In the genomic region with DNA sequence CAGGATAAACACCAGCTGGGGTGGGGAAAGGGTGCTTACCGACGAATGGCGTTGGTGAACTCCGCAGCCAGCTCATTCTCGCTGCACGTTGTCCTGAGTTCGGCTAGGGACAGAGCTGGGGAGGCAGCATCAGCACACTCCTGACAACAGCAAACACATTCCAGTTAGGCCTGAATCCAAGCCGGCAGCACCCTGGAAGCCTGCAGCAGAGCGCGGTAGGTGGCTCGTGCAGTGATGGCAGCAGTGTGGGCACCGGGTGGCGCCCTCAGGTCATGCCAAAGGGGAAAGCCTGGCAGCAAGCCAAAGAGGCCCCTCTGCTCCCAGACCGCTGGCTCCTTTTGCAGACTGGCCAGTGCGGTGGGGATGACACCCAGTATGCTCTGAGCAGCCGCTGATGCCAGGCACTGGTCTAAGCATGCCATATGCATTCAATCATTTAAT, we compare ENCODE assay signal across 8 cellular contexts.
DNase-seq lines count a peak whose midpoint lies in the region; ATAC-seq and TF ChIP-seq lines count a peak whose summit lies in the region.

No MANE protein-coding gene starts in this region.

- no peaks in the 10 kb centered on the region for H3K36me3 Mint-ChIP-seq in HFFc6 (ENCODE audit: low read depth)
- H3K36me3 Mint-ChIP-seq in activated naive CD8-positive, alpha-beta T cell treated with anti-CD3 and anti-CD28 coated beads, Interleukin-2, amount 50 U/mL, for 24 hours (ENCODE audit: low read depth), result no peaks in the 10 kb centered on the region

- TF ChIP-seq CTCF in HFFc6 (IDR thresholded peaks at IDR 0.05), result peak; percentile 70
- TF ChIP-seq CTCF in lower lobe of right lung (IDR thresholded peaks at IDR 0.05), result no peak

- no peak overlapping the region for H3K4me3 ChIP-seq in lower lobe of right lung

- H3K9me3 ChIP-seq in lower lobe of right lung, result no peaks in the 10 kb centered on the region

- H3K9me3 Mint-ChIP-seq in HFFc6, result no peaks in the 10 kb centered on the region
- no peaks in the 10 kb centered on the region for H3K9me3 Mint-ChIP-seq in activated naive CD8-positive, alpha-beta T cell treated with anti-CD3 and anti-CD28 coated beads, Interleukin-2, amount 50 U/mL, for 24 hours

- H3K4me1 ChIP-seq in lower lobe of right lung, result peaks cover 7% of the 10 kb centered on the region

- intact Hi-C loops in lower lobe of right lung (cut with DNase I), result no loop called here

- H3K4me1 Mint-ChIP-seq in HFFc6 (ENCODE audit: low read depth), result peaks cover 35% of the 10 kb centered on the region
- no peaks in the 10 kb centered on the region for H3K4me1 Mint-ChIP-seq in activated naive CD8-positive, alpha-beta T cell treated with anti-CD3 and anti-CD28 coated beads, Interleukin-2, amount 50 U/mL, for 24 hours

- DNase-seq in AG08395 (ENCODE audit: low spot score) (peak; percentile 24), HFFc6 (peak; percentile 52), lower lobe of right lung (no peak), NCI-H748 treated with DMSO at 0.1 percent for 48 hours (lab: John Stamatoyannopoulos, UW) (no peak)
- DNase-seq in activated naive CD8-positive, alpha-beta T cell treated with anti-CD3 and anti-CD28 coated beads, Interleukin-2, amount 50 U/mL, for 24 hours, result peak; percentile 46
- DNase-seq in central memory CD4-positive, alpha-beta T cell, result no peak

- H3K27me3 Mint-ChIP-seq in HFFc6 (ENCODE audit: insufficient read depth), result peaks cover 10% of the 10 kb centered on the region
- no peaks in the 10 kb centered on the region for H3K27me3 Mint-ChIP-seq in activated naive CD8-positive, alpha-beta T cell treated with anti-CD3 and anti-CD28 coated beads, Interleukin-2, amount 50 U/mL, for 24 hours

- H3K27me3 ChIP-seq in lower lobe of right lung (ENCODE audit: low read depth), result no peaks in the 10 kb centered on the region

- H3K27ac ChIP-seq in lower lobe of right lung, result no peak overlapping the region

- peak overlapping the region; percentile 5; the same call in 1 of the 2 replicates for H3K4me3 Mint-ChIP-seq in HFFc6
- no peak overlapping the region for H3K4me3 Mint-ChIP-seq in activated naive CD8-positive, alpha-beta T cell treated with anti-CD3 and anti-CD28 coated beads, Interleukin-2, amount 50 U/mL, for 24 hours

- H3K27ac Mint-ChIP-seq in HFFc6, result peak overlapping the region; percentile 40
- H3K27ac Mint-ChIP-seq in activated naive CD8-positive, alpha-beta T cell treated with anti-CD3 and anti-CD28 coated beads, Interleukin-2, amount 50 U/mL, for 24 hours, result no peak overlapping the region

- H3K36me3 ChIP-seq in lower lobe of right lung, result peaks cover 12% of the 10 kb centered on the region

- ATAC-seq in activated naive CD8-positive, alpha-beta T cell treated with anti-CD3 and anti-CD28 coated beads, Interleukin-2, amount 50 U/mL, for 24 hours, result no peak
- ATAC-seq in lower lobe of right lung, result peak; percentile 20 to 51
- ATAC-seq in HG03196 (IDR thresholded peaks at IDR 0.05; ENCODE audit: unreplicated experiment), result no peak
- no peak for ATAC-seq in GM18517 (IDR thresholded peaks at IDR 0.05; ENCODE audit: unreplicated experiment)

Comparison
In these comparisons a context has a peak if more than half of its experiments do, and no peak if none do; other contexts are left out.
1. DNase-seq: peak in AG08395 (single experiment), HFFc6 (single experiment) and activated naive CD8-positive, alpha-beta T cell treated with anti-CD3 and anti-CD28 coated beads, Interleukin-2, amount 50 U/mL, for 24 hours (single experiment); none in lower lobe of right lung (single experiment), NCI-H748 treated with DMSO at 0.1 percent for 48 hours (single experiment) and central memory CD4-positive, alpha-beta T cell (single experiment).
2. ATAC-seq: peak in lower lobe of right lung (2 of 2); none in activated naive CD8-positive, alpha-beta T cell treated with anti-CD3 and anti-CD28 coated beads, Interleukin-2, amount 50 U/mL, for 24 hours (single experiment), HG03196 (single experiment) and GM18517 (single experiment).